Comparison of ENCODE assay signal across 8 cellular contexts in genomic region chr16:53457670-53458069, GRCh38. TPM values are rescaled to one million over a fixed set of nuclear protein-coding genes. Genes with fewer than 3 reads are reported as not detected.
DNase-seq lines count a peak whose midpoint lies in the region; ATAC-seq and TF ChIP-seq lines count a peak whose summit lies in the region.

No MANE protein-coding gene starts in this region.

- TF ChIP-seq CTCF in Loucy (conservative IDR thresholded peaks at IDR 0.05; ENCODE audit: low read length): no peak

- peaks cover 83% of the 10 kb centered on the region for H4K20me1 ChIP-seq in Loucy (ENCODE audit: insufficient read depth, low read length, poor library complexity, severe bottlenecking)

- peaks cover 40% of the 10 kb centered on the region; the same call in 1 of the 2 replicates for H3K36me3 ChIP-seq in Loucy (ENCODE audit: insufficient read depth, low read length)

- H3K9ac ChIP-seq in Loucy (ENCODE audit: low read depth, low read length, poor library complexity, severe bottlenecking): no peak overlapping the region

- H3K79me2 ChIP-seq in Loucy (ENCODE audit: insufficient read depth, low read length): no peaks in the 10 kb centered on the region

- H2AFZ ChIP-seq in Loucy (ENCODE audit: low read length): no peak overlapping the region

- peak; percentile 2 for DNase-seq in DMS79 treated with DMSO at 0.1 percent for 48 hours (lab: John Stamatoyannopoulos, UW)
- DNase-seq in activated T-helper 1 cell treated with anti-CD3 and anti-CD28 coated beads, Interleukin-2, amount 50 U/mL, for 16 hours (ENCODE audit: low read depth in 1 of 2, low spot score in 1 of 2): peak; percentile 32 to 56
- DNase-seq in stimulated activated CD4-positive, alpha-beta T cell treated with anti-CD3 and anti-CD28 coated beads, TNF-alpha, amount 100 ng/mL, for 24 hours (ENCODE audit: low read depth in 3 of 3): peak; percentile 35 to 54 (median 47)
- no peak for DNase-seq in amygdala (lab: John Stamatoyannopoulos, UW)
- DNase-seq in hepatic stellate cell (ENCODE audit: low spot score): no peak
- DNase-seq in ureter (ENCODE audit: low spot score): no peak

- no peaks in the 10 kb centered on the region for H3K9me2 ChIP-seq in Loucy (replicated peaks; ENCODE audit: low read depth, low read length)

- H3K27me3 ChIP-seq in Loucy (ENCODE audit: insufficient read depth, low read length, poor library complexity, severe bottlenecking): peaks cover 38% of the 10 kb centered on the region

- ATAC-seq in GM21529 (IDR thresholded peaks at IDR 0.05; ENCODE audit: unreplicated experiment): peak; percentile 100

- peak overlapping the region; percentile 37 for H3K4me3 ChIP-seq in Loucy (ENCODE audit: low read length, poor library complexity, severe bottlenecking)

- peaks cover 28% of the 10 kb centered on the region for H3K4me1 ChIP-seq in Loucy (ENCODE audit: insufficient read depth, low read length, poor library complexity, severe bottlenecking)

- H3F3A ChIP-seq in Loucy (ENCODE audit: low read depth): 0 out of 2 replicates have a peak, but pooled peaks cover 4% of the 10 kb centered on the region

- H3K4me2 ChIP-seq in Loucy (ENCODE audit: low read depth, low read length, poor library complexity, severe bottlenecking): peak overlapping the region; percentile 63

- H3K9me3 ChIP-seq in Loucy (ENCODE audit: insufficient read depth, low read depth, low read length): no peaks in the 10 kb centered on the region

RNA-seq across cellular contexts. Expression of gene RBL2, which starts 23.4 kb away (rescaled TPM):
- total RNA-seq in ureter: 74.9 TPM

RNA-seq across cellular contexts. Expression of gene AKTIP, which starts 45.3 kb away (rescaled TPM):
- 59.6 TPM for total RNA-seq in ureter

Comparison
In these comparisons a context has a peak if more than half of its experiments do, and no peak if none do; other contexts are left out.
1. DNase-seq: peak in DMS79 treated with DMSO at 0.1 percent for 48 hours (single experiment), activated T-helper 1 cell treated with anti-CD3 and anti-CD28 coated beads, Interleukin-2, amount 50 U/mL, for 16 hours (2 of 2) and stimulated activated CD4-positive, alpha-beta T cell treated with anti-CD3 and anti-CD28 coated beads, TNF-alpha, amount 100 ng/mL, for 24 hours (3 of 3); none in amygdala (0 of 56), hepatic stellate cell (single experiment) and ureter (single experiment).